ENCODE assay signal across 28 cellular contexts in the genomic region with DNA sequence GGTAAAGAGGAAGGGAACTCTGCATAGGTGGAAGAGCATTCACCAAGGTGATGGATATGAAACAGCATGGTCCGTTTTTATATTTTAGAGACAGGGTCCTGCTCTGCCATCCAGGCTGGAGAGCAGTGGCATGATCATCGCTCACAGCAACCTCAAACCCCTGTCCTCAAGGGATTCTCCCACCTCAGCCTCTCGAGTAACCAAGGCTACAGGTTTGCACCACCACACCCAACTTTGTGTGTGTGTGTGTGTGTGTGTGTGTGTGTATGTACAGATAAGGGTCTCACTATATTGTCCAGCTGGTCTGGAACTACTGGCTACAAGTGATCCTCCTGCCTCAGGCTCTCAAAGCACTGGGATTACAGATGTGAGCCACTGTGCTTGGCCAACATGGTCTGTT.
"Had no signal": no experiment of that assay in that cellular context is flagged by ENCODE, and none has a peak within 500 bp of the region (broad histone marks: within the 10 kb centered on the region; RNA-seq: fewer than 3 reads in every experiment).

No MANE protein-coding gene starts in this region.

- H3K4me1 ChIP-seq: colonic mucosa, esophagus muscularis mucosa, foreskin keratinocyte, gastrocnemius medialis, gastroesophageal sphincter, heart left ventricle, heart right ventricle had no signal

- DNase-seq: colonic mucosa; cortex of kidney; dermis blood vessel endothelial cell; dorsolateral prefrontal cortex; effector CD4-positive, alpha-beta T cell; effector CD8-positive, alpha-beta T cell; effector memory CD4-positive, alpha-beta T cell; effector memory CD8-positive, alpha-beta T cell; endodermal cell; erythroblast; esophagus squamous epithelium; foreskin fibroblast; foreskin keratinocyte; foreskin melanocyte; gastrocnemius medialis; glutamatergic neuron; head of caudate nucleus; heart left ventricle; heart right ventricle had no signal

- H3K27me3 ChIP-seq: colonic mucosa, esophagus muscularis mucosa, esophagus squamous epithelium, foreskin keratinocyte, gastrocnemius medialis, gastroesophageal sphincter, heart left ventricle had no signal

- FAIRE-seq: colon, endometrium, endothelial cell of umbilical vein, frontal cortex had no signal

- H3K36me3 ChIP-seq: colonic mucosa, esophagus muscularis mucosa, esophagus squamous epithelium, gastrocnemius medialis, gastroesophageal sphincter, heart left ventricle, heart right ventricle had no signal

- H3K4me3 ChIP-seq: colonic mucosa, coronary artery, dorsolateral prefrontal cortex, esophagus muscularis mucosa, esophagus squamous epithelium, gastrocnemius medialis, gastroesophageal sphincter, heart left ventricle, heart right ventricle had no signal

- H3K27ac ChIP-seq: colonic mucosa, coronary artery, dorsolateral prefrontal cortex, epithelial cell of prostate, esophagus muscularis mucosa, esophagus squamous epithelium, foreskin keratinocyte, gastrocnemius medialis, gastroesophageal sphincter, heart left ventricle, heart right ventricle had no signal

- H3K9me3 ChIP-seq: colonic mucosa, esophagus muscularis mucosa, esophagus squamous epithelium, gastrocnemius medialis had no signal

- ATAC-seq: effector memory CD8-positive, alpha-beta T cell; esophagus mucosa; foreskin keratinocyte; gastrocnemius medialis; gastroesophageal sphincter; heart left ventricle; heart right ventricle had no signal
